ENCODE assay signal across 8 cellular contexts in genomic region chr1:32900956-32901822, GRCh38. TPM values are rescaled to one million over a fixed set of nuclear protein-coding genes. Genes with fewer than 3 reads are reported as not detected.
DNase-seq lines count a peak whose midpoint lies in the region; ATAC-seq lines count a peak whose summit lies in the region.

A gene with protein sequence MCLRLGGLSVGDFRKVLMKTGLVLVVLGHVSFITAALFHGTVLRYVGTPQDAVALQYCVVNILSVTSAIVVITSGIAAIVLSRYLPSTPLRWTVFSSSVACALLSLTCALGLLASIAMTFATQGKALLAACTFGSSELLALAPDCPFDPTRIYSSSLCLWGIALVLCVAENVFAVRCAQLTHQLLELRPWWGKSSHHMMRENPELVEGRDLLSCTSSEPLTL (minus strand): TSS chr1:32901389. CDS start chr1:32901238, 151 bp downstream.

- no peak within 1 kb of the TSS for H3K27ac ChIP-seq in CD4-positive, alpha-beta memory T cell (ENCODE audit: low read depth, low read length)
- H3K27ac ChIP-seq in right cardiac atrium (ENCODE audit: low read length): no peak within 1 kb of the TSS

- DNase-seq in CD4-positive, alpha-beta memory T cell: no peak
- DNase-seq in HPDE6-E6E7 (ENCODE audit: extremely low spot score) (peak; percentile 69), right cardiac atrium (peak; percentile 59 to 84 (median 81)), retina (peak; percentile 5), NCI-H446 treated with DMSO at 0.1 percent for 48 hours (lab: John Stamatoyannopoulos, UW) (no peak), RPMI8226 (no peak)
- peak; percentile 41 for DNase-seq in activated naive CD8-positive, alpha-beta T cell treated with anti-CD3 and anti-CD28 coated beads for 36 hours

- H3K4me1 Mint-ChIP-seq in CD4-positive, alpha-beta memory T cell: peaks cover 2 to 14% (median 9%) of the 10 kb centered on the region in 4 donors
- H3K4me1 Mint-ChIP-seq in activated naive CD8-positive, alpha-beta T cell treated with anti-CD3 and anti-CD28 coated beads for 36 hours: peaks cover 2% of the 10 kb centered on the region

- H3K9me3 ChIP-seq in CD4-positive, alpha-beta memory T cell (ENCODE audit: control insufficient read depth in 1 of 2, low read length in 2 of 2): no peaks in the 10 kb centered on the region
- no peaks in the 10 kb centered on the region for H3K9me3 ChIP-seq in right cardiac atrium (ENCODE audit: control insufficient read depth, low read length)

- peaks cover 13% of the 10 kb centered on the region for H3K27me3 ChIP-seq in CD4-positive, alpha-beta memory T cell (ENCODE audit: insufficient read depth, low read length)
- no peaks in the 10 kb centered on the region for H3K27me3 ChIP-seq in right cardiac atrium (ENCODE audit: control insufficient read depth, insufficient read depth)

- intact Hi-C loops in CD4-positive, alpha-beta memory T cell (cut with micrococcal nuclease): no loop called here
- intact Hi-C loops in right cardiac atrium (cut with DNase I): no loop called here

- POLR2A ChIA-PET in CD4-positive, alpha-beta memory T cell (lab: Charles Lee; ENCODE audit: partially characterized antibody): no interaction called here

- H3K36me3 ChIP-seq in CD4-positive, alpha-beta memory T cell (ENCODE audit: insufficient read depth, low read length): no peaks in the 10 kb centered on the region

- ATAC-seq in right cardiac atrium (peak; percentile 75 to 88), HG03097 (IDR thresholded peaks at IDR 0.05; ENCODE audit: low FRiP score, unreplicated experiment) (no peak)

- 1% methylated on average over 92 of the region's 92 CpGs for WGBS in right cardiac atrium

- no peaks in the 10 kb centered on the region for H3K9me3 Mint-ChIP-seq in CD4-positive, alpha-beta memory T cell
- no peaks in the 10 kb centered on the region for H3K9me3 Mint-ChIP-seq in activated naive CD8-positive, alpha-beta T cell treated with anti-CD3 and anti-CD28 coated beads for 36 hours

- H3K4me1 ChIP-seq in CD4-positive, alpha-beta memory T cell (ENCODE audit: insufficient read depth, low read length): peaks cover 9% of the 10 kb centered on the region
- H3K4me1 ChIP-seq in right cardiac atrium (ENCODE audit: control insufficient read depth, insufficient read depth, low read length): no peaks in the 10 kb centered on the region

- no peak within 1 kb of the TSS for H3K4me3 ChIP-seq in CD4-positive, alpha-beta memory T cell (ENCODE audit: low read length in 2 of 2)
- peak within 1 kb of the TSS; percentile 83 for H3K4me3 ChIP-seq in right cardiac atrium (ENCODE audit: low read length)

- H3K36me3 Mint-ChIP-seq in CD4-positive, alpha-beta memory T cell: no peaks in the 10 kb centered on the region
- no peaks in the 10 kb centered on the region for H3K36me3 Mint-ChIP-seq in activated naive CD8-positive, alpha-beta T cell treated with anti-CD3 and anti-CD28 coated beads for 36 hours

- peak within 1 kb of the TSS in 2 of 7 donors; percentile 37 to 73 for H3K27ac Mint-ChIP-seq in CD4-positive, alpha-beta memory T cell
- no peak within 1 kb of the TSS for H3K27ac Mint-ChIP-seq in activated naive CD8-positive, alpha-beta T cell treated with anti-CD3 and anti-CD28 coated beads for 36 hours

- H3K4me3 Mint-ChIP-seq in CD4-positive, alpha-beta memory T cell: peak within 1 kb of the TSS; percentile 72 to 87 (median 76)
- H3K4me3 Mint-ChIP-seq in activated naive CD8-positive, alpha-beta T cell treated with anti-CD3 and anti-CD28 coated beads for 36 hours: peak within 1 kb of the TSS; percentile 73

- H3K27me3 Mint-ChIP-seq in CD4-positive, alpha-beta memory T cell: peaks cover 30 to 42% of the 10 kb centered on the region in 2 donors
- H3K27me3 Mint-ChIP-seq in activated naive CD8-positive, alpha-beta T cell treated with anti-CD3 and anti-CD28 coated beads for 36 hours: peaks cover 35% of the 10 kb centered on the region

- CTCF ChIA-PET in CD4-positive, alpha-beta memory T cell (lab: Charles Lee; ENCODE audit: partially characterized antibody): no interaction called here

RNA-seq across cellular contexts. Expression of the gene that starts here (rescaled TPM):
- not detected for total RNA-seq in CD4-positive, alpha-beta memory T cell
- not detected for polyA plus RNA-seq in CD4-positive, alpha-beta memory T cell
- 1 to 10 TPM; 1.2 to 1.4 TPM for total RNA-seq in activated naive CD8-positive, alpha-beta T cell treated with anti-CD3 and anti-CD28 coated beads for 36 hours
- 10 to 100 TPM in 1 of 4 donors, 1 to 10 TPM in 3; 7.8 to 11.6 (median 8.7) TPM for total RNA-seq in right cardiac atrium
- polyA plus RNA-seq in right cardiac atrium: 9.9 TPM

Comparison
In these comparisons a context has a peak if more than half of its experiments do, and no peak if none do; other contexts are left out.
1. RNA of the gene that starts here (polyA plus RNA-seq): 9.9 TPM in right cardiac atrium (single experiment); not detected in CD4-positive, alpha-beta memory T cell; every median in the first group is over 10 times any median in the second.
2. DNase-seq: peak in HPDE6-E6E7 (single experiment), activated naive CD8-positive, alpha-beta T cell treated with anti-CD3 and anti-CD28 coated beads for 36 hours (single experiment), right cardiac atrium (3 of 3) and retina (single experiment); none in CD4-positive, alpha-beta memory T cell (0 of 5), NCI-H446 treated with DMSO at 0.1 percent for 48 hours (single experiment) and RPMI8226 (single experiment).